ENCODE assay signal across 8 cellular contexts in genomic region chr9:37784640-37785483, GRCh38. TPM values are rescaled to one million over a fixed set of nuclear protein-coding genes. Genes with fewer than 3 reads are reported as not detected.
A peak's percentile ranks its signal among the peaks of the same experiment; 100 is the strongest.
DNase-seq lines count a peak whose midpoint lies in the region; ATAC-seq and TF ChIP-seq lines count a peak whose summit lies in the region.

EXOSC3 (minus strand) TSS chr9:37785064; CDS start chr9:37785044, 20 bp downstream.

- 1% methylated on average over 73 of the region's 73 CpGs for WGBS in ectodermal cell, 2 experiments
- WGBS in lung, 2 donors = 0 to 1% methylated on average over 72 to 73 of the region's 73 CpGs

- H3K4me1 Mint-ChIP-seq in CD4-positive, alpha-beta T cell (ENCODE audit: low read depth) = peaks cover 48% of the 10 kb centered on the region
- H3K4me1 Mint-ChIP-seq in activated CD4-positive, alpha-beta memory T cell treated with anti-CD3 and anti-CD28 coated beads, Interleukin-2, amount 10 ng/mL, durations not matched to agents 7 days and 5 days = peaks cover 47% of the 10 kb centered on the region

- H3K27ac Mint-ChIP-seq in CD4-positive, alpha-beta T cell = peak within 1 kb of the TSS; percentile 95
- peak within 1 kb of the TSS; percentile 95 for H3K27ac Mint-ChIP-seq in activated CD4-positive, alpha-beta memory T cell treated with anti-CD3 and anti-CD28 coated beads, Interleukin-2, amount 10 ng/mL, durations not matched to agents 7 days and 5 days

- peak within 1 kb of the TSS; percentile 79 for H3K27ac ChIP-seq in CD4-positive, alpha-beta T cell (ENCODE audit: low read depth, low read length)
- H3K27ac ChIP-seq in ectodermal cell (ENCODE audit: insufficient read depth, low read depth, low read length, poor library complexity, severe bottlenecking) (peak within 1 kb of the TSS; percentile 19), lung (ENCODE audit: low read depth in 1 of 2, low read length in 1 of 2) (peak within 1 kb of the TSS; percentile 74 to 88)

- no peaks in the 10 kb centered on the region for H3K9me3 ChIP-seq in CD4-positive, alpha-beta T cell (ENCODE audit: control insufficient read depth, low read length)
- H3K9me3 ChIP-seq in ectodermal cell (ENCODE audit: control insufficient read depth, low read length) (no peaks in the 10 kb centered on the region), lung (ENCODE audit: control insufficient read depth in 2 of 2, insufficient read depth in 1 of 2, low read length in 1 of 2) (peaks cover 0 to 3% of the 10 kb centered on the region in 2 donors)

- POLR2A ChIA-PET in CD4-positive, alpha-beta T cell (lab: Charles Lee) = interaction anchor here (0.9 to 2.7 kb wide), 6 partner anchors 8 to 120 kb away, joined by 3 to 46 read pairs (median 6); partner anchors contain the start of gene DCAF10
- POLR2A ChIA-PET in activated CD4-positive, alpha-beta memory T cell treated with anti-CD3 and anti-CD28 coated beads, Interleukin-2, amount 10 ng/mL, durations not matched to agents 7 days and 5 days (lab: Charles Lee) = interaction anchor here (0.5 to 3.4 kb wide), 18 partner anchors 9 to 639 kb away, joined by 3 to 118 read pairs (median 6); partner anchors contain the start of genes DCAF10, FBXO10, POLR1E and SLC25A51

- CTCF ChIA-PET in CD4-positive, alpha-beta T cell (lab: Charles Lee) = interaction anchor here (0.7 to 2.0 kb wide), 3 partner anchors 12 to 193 kb away, joined by 3 to 7 read pairs (median 5); partner anchors contain the start of gene TOMM5
- CTCF ChIA-PET in activated CD4-positive, alpha-beta memory T cell treated with anti-CD3 and anti-CD28 coated beads, Interleukin-2, amount 10 ng/mL, durations not matched to agents 7 days and 5 days (lab: Charles Lee) = interaction anchor here (0.8 to 1.4 kb wide), 6 partner anchors 12 to 193 kb away, joined by 3 to 6 read pairs (median 4); partner anchors contain the start of gene DCAF10

- peak; percentile 73 to 85 (median 78) for DNase-seq in CD4-positive, alpha-beta T cell
- DNase-seq in NCI-H774 (lab: John Stamatoyannopoulos, UW) (peak; percentile 86), lung (ENCODE audit: low spot score) (peak; percentile 93)
- DNase-seq in activated CD4-positive, alpha-beta memory T cell treated with anti-CD3 and anti-CD28 coated beads, Interleukin-2, amount 10 ng/mL, durations not matched to agents 7 days and 5 days = peak; percentile 90
- peak; percentile 66 to 85 (median 76) for DNase-seq in stimulated activated CD4-positive, alpha-beta T cell treated with anti-CD3 and anti-CD28 coated beads, TNF-alpha, amount 100 ng/mL, for 48 hours (ENCODE audit: low read depth in 3 of 3)

- peak; percentile 91 for ATAC-seq in CD4-positive, alpha-beta T cell (ENCODE audit: poor library complexity)
- ATAC-seq in GM19395 (IDR thresholded peaks at IDR 0.05; ENCODE audit: unreplicated experiment) (peak; percentile 93), HG03565 (IDR thresholded peaks at IDR 0.05; ENCODE audit: unreplicated experiment) (peak; percentile 86), lung (ENCODE audit: insufficient read depth, low FRiP score) (peak; percentile 95)

- no peak for TF ChIP-seq CTCF in CD4-positive, alpha-beta T cell (IDR thresholded peaks at IDR 0.05)
- TF ChIP-seq CTCF in lung (IDR thresholded peaks at IDR 0.05; ENCODE audit: control extremely low read depth, extremely low read depth) = no peak

- H3K4me1 ChIP-seq in ectodermal cell (ENCODE audit: control insufficient read depth, insufficient read depth, low read length) = peaks cover 9% of the 10 kb centered on the region
- peaks cover 5% of the 10 kb centered on the region in 2 donors for H3K4me1 ChIP-seq in lung (ENCODE audit: control insufficient read depth in 2 of 2, insufficient read depth in 2 of 2, low read length in 2 of 2)

- H3K27me3 Mint-ChIP-seq in CD4-positive, alpha-beta T cell = no peaks in the 10 kb centered on the region
- no peaks in the 10 kb centered on the region for H3K27me3 Mint-ChIP-seq in activated CD4-positive, alpha-beta memory T cell treated with anti-CD3 and anti-CD28 coated beads, Interleukin-2, amount 10 ng/mL, durations not matched to agents 7 days and 5 days

- H3K4me3 ChIP-seq in ectodermal cell (ENCODE audit: insufficient read depth, low read depth, low read length) = peak within 1 kb of the TSS; percentile 76
- H3K4me3 ChIP-seq in lung = peak within 1 kb of the TSS; percentile 99

- intact Hi-C loops in CD4-positive, alpha-beta T cell (cut with DNase I, micrococcal nuclease) = loop anchor here (1.0 to 10.0 kb wide), 6 partner anchors 15 to 363 kb away; partner anchors contain the start of genes DCAF10 (in 2 of the 2), GRHPR (in 1 of the 2) and SHB (in 1 of the 2)

- peaks cover 26% of the 10 kb centered on the region for H3K36me3 ChIP-seq in ectodermal cell (ENCODE audit: control insufficient read depth, insufficient read depth, low read length)
- H3K36me3 ChIP-seq in lung (ENCODE audit: control insufficient read depth in 2 of 2, insufficient read depth in 2 of 2, low read length in 2 of 2) = peaks cover 8 to 21% of the 10 kb centered on the region in 2 donors

- H3K9me3 Mint-ChIP-seq in CD4-positive, alpha-beta T cell = no peaks in the 10 kb centered on the region
- H3K9me3 Mint-ChIP-seq in activated CD4-positive, alpha-beta memory T cell treated with anti-CD3 and anti-CD28 coated beads, Interleukin-2, amount 10 ng/mL, durations not matched to agents 7 days and 5 days = no peaks in the 10 kb centered on the region

- H3K27me3 ChIP-seq in CD4-positive, alpha-beta T cell (ENCODE audit: control insufficient read depth, insufficient read depth, low read length) = no peaks in the 10 kb centered on the region
- no peaks in the 10 kb centered on the region for H3K27me3 ChIP-seq in ectodermal cell (ENCODE audit: control insufficient read depth, insufficient read depth, low read length, poor library complexity, severe bottlenecking)
- H3K27me3 ChIP-seq in lung (ENCODE audit: control insufficient read depth, insufficient read depth) = no peaks in the 10 kb centered on the region

- peak within 1 kb of the TSS; percentile 98 for H3K4me3 Mint-ChIP-seq in CD4-positive, alpha-beta T cell
- peak within 1 kb of the TSS; percentile 98 for H3K4me3 Mint-ChIP-seq in activated CD4-positive, alpha-beta memory T cell treated with anti-CD3 and anti-CD28 coated beads, Interleukin-2, amount 10 ng/mL, durations not matched to agents 7 days and 5 days

- H3K36me3 Mint-ChIP-seq in CD4-positive, alpha-beta T cell (ENCODE audit: low read depth) = peaks cover 45% of the 10 kb centered on the region
- peaks cover 48% of the 10 kb centered on the region for H3K36me3 Mint-ChIP-seq in activated CD4-positive, alpha-beta memory T cell treated with anti-CD3 and anti-CD28 coated beads, Interleukin-2, amount 10 ng/mL, durations not matched to agents 7 days and 5 days (ENCODE audit: low read depth)

RNA-seq across cellular contexts. Expression of gene EXOSC3, which starts in this region (rescaled TPM):
- 10 to 100 TPM; 42.9 to 44.2 TPM for total RNA-seq in CD4-positive, alpha-beta T cell
- 10 to 100 TPM; 66.6 to 69.6 TPM for total RNA-seq in activated CD4-positive, alpha-beta memory T cell treated with anti-CD3 and anti-CD28 coated beads, Interleukin-2, amount 10 ng/mL, durations not matched to agents 7 days and 5 days
- polyA plus RNA-seq in ectodermal cell (2013, experiment 1 of 4) = 60.3 TPM
- 61.7 TPM for polyA plus RNA-seq in ectodermal cell (2013, experiment 2 of 4)
- 34.7 TPM for polyA plus RNA-seq in ectodermal cell (2013, experiment 3 of 4)
- polyA plus RNA-seq in ectodermal cell (2013, experiment 4 of 4) = 35.5 TPM
- 10 to 100 TPM; 35.3 to 60.8 TPM for total RNA-seq in lung
- polyA plus RNA-seq in lung = 10 to 100 TPM; 23.3 to 38.8 TPM

Comparison
In these comparisons a context has a peak if more than half of its experiments do, and no peak if none do; other contexts are left out.
1. Peak in every context shown above with its lines: DNase-seq, ATAC-seq, H3K4me3 ChIP-seq and H3K27ac ChIP-seq.
2. H3K27ac ChIP-seq: peak in every context shown above with its lines; median percentile 81 in lung; 79 in CD4-positive, alpha-beta T cell; 19 in ectodermal cell.